In the genomic region with DNA sequence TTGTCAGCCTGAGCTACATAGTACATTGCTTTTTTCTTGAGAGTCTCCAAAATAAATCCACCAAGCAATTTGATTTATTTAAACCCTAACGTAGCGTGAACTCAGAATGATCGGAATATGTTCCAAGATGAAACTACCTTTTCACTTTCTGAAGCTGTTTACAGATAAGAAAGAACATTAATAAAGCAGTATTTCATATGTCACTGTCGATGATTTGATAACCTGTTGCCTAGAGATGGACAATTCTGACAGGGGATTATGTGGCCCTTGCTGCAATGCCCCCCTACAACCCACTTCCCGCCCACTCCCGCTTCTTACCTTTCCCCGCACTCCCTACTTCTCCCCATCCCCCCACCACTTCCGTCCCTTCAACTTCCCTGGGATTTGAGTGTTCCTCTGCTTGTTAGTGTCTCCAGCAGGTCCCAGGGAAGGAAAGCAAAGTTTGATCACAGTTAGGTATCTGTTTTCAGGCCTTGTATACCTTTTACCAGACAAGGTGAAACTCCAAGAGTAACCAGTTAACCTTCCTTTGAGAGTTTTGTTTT, we compare ENCODE assay signal across 24 cellular contexts.
DNase-seq lines count a peak whose midpoint lies in the region; ATAC-seq and TF ChIP-seq lines count a peak whose summit lies in the region.
"Had no signal": no experiment of that assay in that cellular context is flagged by ENCODE, and none has a peak within 500 bp of the region (broad histone marks: within the 10 kb centered on the region; RNA-seq: fewer than 3 reads in every experiment).

No MANE protein-coding gene starts in this region.

- no peaks in the 10 kb centered on the region for H3K27me3 Mint-ChIP-seq in mesothelial cell of epicardium (ENCODE audit: low read depth)
- peaks cover 3% of the 10 kb centered on the region for H3K27me3 Mint-ChIP-seq in activated CD8-positive, alpha-beta memory T cell treated with anti-CD3 and anti-CD28 coated beads, Interleukin-2, amount 10 ng/mL, durations not matched to agents 7 days and 5 days

- peak overlapping the region; percentile 38 for H3K4me3 ChIP-seq in HUES64 (ENCODE audit: low read length)
- H3K4me3 ChIP-seq in iPS-15b (ENCODE audit: low read depth, low read length) = peak overlapping the region; percentile 20
- H3K4me3 ChIP-seq in MM.1S (ENCODE audit: low read length) = no peak overlapping the region

- no peak overlapping the region for H3K4me2 ChIP-seq in MM.1S (ENCODE audit: low read depth, low read length)

- ATAC-seq in GM21528 (IDR thresholded peaks at IDR 0.05; ENCODE audit: low FRiP score, unreplicated experiment) = no peak
- no peak for ATAC-seq in activated CD8-positive, alpha-beta memory T cell treated with anti-CD3 and anti-CD28 coated beads, Interleukin-2, amount 10 ng/mL, durations not matched to agents 7 days and 5 days
- ATAC-seq: left cardiac atrium; stimulated activated naive CD8-positive, alpha-beta T cell treated with anti-CD3 and anti-CD28 coated beads, Interleukin-15, Interleukin-2, amounts not matched to agents 100 U/mL and 50 U/mL, for 24 hours; T-helper 17 cell had no signal

- CTCF ChIA-PET in activated CD8-positive, alpha-beta memory T cell treated with anti-CD3 and anti-CD28 coated beads, Interleukin-2, amount 10 ng/mL, durations not matched to agents 7 days and 5 days (lab: Charles Lee) = no interaction called here

- H3K4me3 Mint-ChIP-seq in mesothelial cell of epicardium = no peak overlapping the region
- no peak overlapping the region for H3K4me3 Mint-ChIP-seq in activated CD8-positive, alpha-beta memory T cell treated with anti-CD3 and anti-CD28 coated beads, Interleukin-2, amount 10 ng/mL, durations not matched to agents 7 days and 5 days
- H3K4me3 Mint-ChIP-seq: CD4-positive, alpha-beta memory T cell; central memory CD8-positive, alpha-beta T cell; dendritic cell treated with granulocyte-macrophage colony-stimulating factor and Interleukin-4, amounts not matched to agents 40 ng/mL and 50 ng/mL, for 4 days; T-helper 17 cell had no signal

- DNase-seq in mesothelial cell of epicardium (ENCODE audit: low spot score in 2 of 2, unreplicated experiment in 2 of 2) (no peak), MM.1S (no peak)
- no peak for DNase-seq in activated CD8-positive, alpha-beta memory T cell treated with anti-CD3 and anti-CD28 coated beads, Interleukin-2, amount 10 ng/mL, durations not matched to agents 7 days and 5 days
- DNase-seq: activated CD4-positive, alpha-beta T cell treated with anti-CD3 and anti-CD28 coated beads, Interleukin-2, amount 50 U/mL, for 48 hours; activated naive CD4-positive, alpha-beta T cell treated with Interleukin-2 at 50 U/mL for 16 hours; CD4-positive, alpha-beta memory T cell; DMS 273 treated with DMSO at 0.1 percent for 48 hours; HCEC 1CT; KBM-7; left cardiac atrium; mammary epithelial cell; NCI-H1105 treated with DMSO at 0.1 percent for 48 hours; NCI-H1930; NCI-H524 treated with DMSO at 0.1 percent for 48 hours; small intestine; stimulated activated naive CD8-positive, alpha-beta T cell treated with anti-CD3 and anti-CD28 coated beads, Interleukin-15, Interleukin-2, amounts not matched to agents 100 U/mL and 50 U/mL, for 24 hours; T-helper 17 cell had no signal

- 50% methylated on average over 8 of the region's 8 CpGs for WGBS in HUES64

- H3K27me3 ChIP-seq in HUES64 (ENCODE audit: insufficient read depth, low read length) (no peaks in the 10 kb centered on the region), iPS-15b (ENCODE audit: control insufficient read depth, insufficient read depth, low read length) (no peaks in the 10 kb centered on the region), MM.1S (replicated peaks; ENCODE audit: insufficient read depth, low read length) (no peaks in the 10 kb centered on the region)

- H3K9me2 ChIP-seq in MM.1S (replicated peaks; ENCODE audit: insufficient read depth, low read length) = no peaks in the 10 kb centered on the region

- H3K4me1 Mint-ChIP-seq in mesothelial cell of epicardium = peaks cover 58% of the 10 kb centered on the region
- H3K4me1 Mint-ChIP-seq in activated CD8-positive, alpha-beta memory T cell treated with anti-CD3 and anti-CD28 coated beads, Interleukin-2, amount 10 ng/mL, durations not matched to agents 7 days and 5 days = no peaks in the 10 kb centered on the region
- H3K4me1 Mint-ChIP-seq: CD4-positive, alpha-beta memory T cell; central memory CD8-positive, alpha-beta T cell; T-helper 17 cell had no signal

- H3K9me3 ChIP-seq in ES-I3 (ENCODE audit: control insufficient read depth, insufficient read depth, low read length) = no peaks in the 10 kb centered on the region
- H3K9me3 ChIP-seq in HUES64 (ENCODE audit: insufficient read depth, low read depth, low read length) = no peaks in the 10 kb centered on the region
- no peaks in the 10 kb centered on the region for H3K9me3 ChIP-seq in iPS-15b (ENCODE audit: control insufficient read depth, insufficient read depth, low read length)
- H3K9me3 ChIP-seq in MM.1S (replicated peaks; ENCODE audit: insufficient read depth, low read length) = no peaks in the 10 kb centered on the region

- no peaks in the 10 kb centered on the region for H3K79me2 ChIP-seq in MM.1S (ENCODE audit: low read length)
- H3K79me2 ChIP-seq: parathyroid adenoma had no signal

- no peaks in the 10 kb centered on the region for H3K36me3 Mint-ChIP-seq in mesothelial cell of epicardium
- no peaks in the 10 kb centered on the region for H3K36me3 Mint-ChIP-seq in activated CD8-positive, alpha-beta memory T cell treated with anti-CD3 and anti-CD28 coated beads, Interleukin-2, amount 10 ng/mL, durations not matched to agents 7 days and 5 days
- H3K36me3 Mint-ChIP-seq: CD4-positive, alpha-beta memory T cell had no signal

- no peak overlapping the region for H2AFZ ChIP-seq in MM.1S (ENCODE audit: low read length)
- H2AFZ ChIP-seq: parathyroid adenoma had no signal

- H3F3A ChIP-seq in MM.1S (ENCODE audit: insufficient read depth, low read length) = no peaks in the 10 kb centered on the region

- no peaks in the 10 kb centered on the region for H3K36me3 ChIP-seq in ES-I3 (ENCODE audit: insufficient read depth, low read length)
- no peaks in the 10 kb centered on the region for H3K36me3 ChIP-seq in HUES64 (ENCODE audit: insufficient read depth, low read length)
- no peaks in the 10 kb centered on the region for H3K36me3 ChIP-seq in iPS-15b (ENCODE audit: control insufficient read depth, insufficient read depth, low read length)
- H3K36me3 ChIP-seq in MM.1S (replicated peaks; ENCODE audit: insufficient read depth, low read length) = no peaks in the 10 kb centered on the region

- H3K9ac ChIP-seq in ES-I3 (ENCODE audit: low read depth, low read length) = peak overlapping the region; percentile 58
- H3K9ac ChIP-seq in HUES64 (ENCODE audit: low read depth, low read length) = no peak overlapping the region
- H3K9ac ChIP-seq in iPS-15b (ENCODE audit: low read depth, low read length) = no peak overlapping the region
- H3K9ac ChIP-seq in MM.1S (ENCODE audit: low read length) = no peak overlapping the region
- H3K9ac ChIP-seq: parathyroid adenoma had no signal

- H3K27ac ChIP-seq in HUES64 (ENCODE audit: low read depth, low read length) (peak overlapping the region; percentile 42; the same call in 1 of the 2 replicates), MM.1S (ENCODE audit: low read length) (no peak overlapping the region)
- H3K27ac ChIP-seq: parathyroid adenoma had no signal

- no peaks in the 10 kb centered on the region for H4K20me1 ChIP-seq in MM.1S (ENCODE audit: insufficient read depth, low read length)

- H3K4me1 ChIP-seq in ES-I3 (ENCODE audit: insufficient read depth, low read length) (peaks cover 15% of the 10 kb centered on the region), HUES64 (ENCODE audit: insufficient read depth, low read length) (peaks cover 35% of the 10 kb centered on the region), iPS-15b (ENCODE audit: control insufficient read depth, insufficient read depth, low read length) (peaks cover 16% of the 10 kb centered on the region), MM.1S (ENCODE audit: low read length) (no peaks in the 10 kb centered on the region)
- H3K4me1 ChIP-seq: parathyroid adenoma had no signal

- TF ChIP-seq CTCF in mesothelial cell of epicardium (IDR thresholded peaks at IDR 0.05; ENCODE audit: unreplicated experiment) (no peak), MM.1S (IDR thresholded peaks at IDR 0.05; ENCODE audit: low read length) (no peak)

- no peaks in the 10 kb centered on the region for H3K9me3 Mint-ChIP-seq in mesothelial cell of epicardium
- H3K9me3 Mint-ChIP-seq in activated CD8-positive, alpha-beta memory T cell treated with anti-CD3 and anti-CD28 coated beads, Interleukin-2, amount 10 ng/mL, durations not matched to agents 7 days and 5 days (ENCODE audit: low read depth) = no peaks in the 10 kb centered on the region
- H3K9me3 Mint-ChIP-seq: central memory CD8-positive, alpha-beta T cell; dendritic cell treated with granulocyte-macrophage colony-stimulating factor and Interleukin-4, amounts not matched to agents 40 ng/mL and 50 ng/mL, for 4 days had no signal

- peak overlapping the region; percentile 83 for H3K27ac Mint-ChIP-seq in mesothelial cell of epicardium
- no peak overlapping the region for H3K27ac Mint-ChIP-seq in activated CD8-positive, alpha-beta memory T cell treated with anti-CD3 and anti-CD28 coated beads, Interleukin-2, amount 10 ng/mL, durations not matched to agents 7 days and 5 days
- H3K27ac Mint-ChIP-seq: CD4-positive, alpha-beta memory T cell; dendritic cell treated with granulocyte-macrophage colony-stimulating factor and Interleukin-4, amounts not matched to agents 40 ng/mL and 50 ng/mL, for 4 days; T-helper 17 cell had no signal
